Comparison of ENCODE assay signal across 9 cellular contexts in genomic region chr1:198903203-198903602, GRCh38.
A peak's percentile ranks its signal among the peaks of the same experiment; 100 is the strongest.
DNase-seq lines count a peak whose midpoint lies in the region; ATAC-seq and TF ChIP-seq lines count a peak whose summit lies in the region.
"Had no signal": no experiment of that assay in that cellular context is flagged by ENCODE, and none has a peak within 500 bp of the region (broad histone marks: within the 10 kb centered on the region; RNA-seq: fewer than 3 reads in every experiment).

No MANE protein-coding gene starts in this region.

- TF ChIP-seq CTCF in progenitor cell of endocrine pancreas (IDR thresholded peaks at IDR 0.05; ENCODE audit: unreplicated experiment): no peak

- H3K4me1 Mint-ChIP-seq in T-helper 2 cell treated with Interferon-gamma antibody and Interleukin-4, amounts not matched to agents 5 μg/mL and 100 μg/mL, for 36 hours (ENCODE audit: low read depth): peaks cover 42% of the 10 kb centered on the region
- H3K4me1 Mint-ChIP-seq in progenitor cell of endocrine pancreas (ENCODE audit: low read depth): peaks cover 13% of the 10 kb centered on the region

- H3K36me3 Mint-ChIP-seq in T-helper 2 cell treated with Interferon-gamma antibody and Interleukin-4, amounts not matched to agents 5 μg/mL and 100 μg/mL, for 36 hours (ENCODE audit: low read depth): peaks cover 55% of the 10 kb centered on the region
- H3K36me3 Mint-ChIP-seq in progenitor cell of endocrine pancreas (ENCODE audit: insufficient read depth): no peaks in the 10 kb centered on the region

- H3K27me3 Mint-ChIP-seq in T-helper 2 cell treated with Interferon-gamma antibody and Interleukin-4, amounts not matched to agents 5 μg/mL and 100 μg/mL, for 36 hours (ENCODE audit: low read depth): no peaks in the 10 kb centered on the region
- no peaks in the 10 kb centered on the region for H3K27me3 Mint-ChIP-seq in progenitor cell of endocrine pancreas
- H3K27me3 Mint-ChIP-seq: activated naive CD8-positive, alpha-beta T cell treated with anti-CD3 and anti-CD28 coated beads, Interleukin-2, amount 10 ng/mL, durations not matched to agents 7 days and 5 days had no signal

- intact Hi-C loops in left ventricle myocardium superior (cut with micrococcal nuclease): no loop called here

- no peak overlapping the region for H3K4me3 Mint-ChIP-seq in T-helper 2 cell treated with Interferon-gamma antibody and Interleukin-4, amounts not matched to agents 5 μg/mL and 100 μg/mL, for 36 hours
- no peak overlapping the region for H3K4me3 Mint-ChIP-seq in progenitor cell of endocrine pancreas (ENCODE audit: low read depth)
- H3K4me3 Mint-ChIP-seq: activated naive CD8-positive, alpha-beta T cell treated with anti-CD3 and anti-CD28 coated beads, Interleukin-2, amount 10 ng/mL, durations not matched to agents 7 days and 5 days had no signal

- H3K27ac Mint-ChIP-seq in T-helper 2 cell treated with Interferon-gamma antibody and Interleukin-4, amounts not matched to agents 5 μg/mL and 100 μg/mL, for 36 hours: peak overlapping the region; percentile 7
- H3K27ac Mint-ChIP-seq in progenitor cell of endocrine pancreas: peak overlapping the region; percentile 50
- H3K27ac Mint-ChIP-seq: activated naive CD8-positive, alpha-beta T cell treated with anti-CD3 and anti-CD28 coated beads, Interleukin-2, amount 10 ng/mL, durations not matched to agents 7 days and 5 days had no signal

- ATAC-seq in left ventricle myocardium superior: peak; percentile 39
- no peak for ATAC-seq in activated CD4-positive, CD25-positive, alpha-beta regulatory T cell treated with anti-CD3 and anti-CD28 coated beads, Interleukin-2, amount 50 U/mL, for 24 hours

- no peak for DNase-seq in T-helper 2 cell treated with Interferon-gamma antibody and Interleukin-4, amounts not matched to agents 5 μg/mL and 100 μg/mL, for 36 hours (ENCODE audit: low spot score)
- no peak for DNase-seq in T-helper 2 cell
- peak; percentile 30 for DNase-seq in SK-N-DZ (ENCODE audit: low spot score)
- peak; percentile 23 for DNase-seq in left ventricle myocardium superior
- no peak for DNase-seq in progenitor cell of endocrine pancreas (ENCODE audit: low spot score, unreplicated experiment)
- DNase-seq in COLO668 (lab: John Stamatoyannopoulos, UW; ENCODE audit: unreplicated experiment): no peak
- no peak for DNase-seq in COLO829 (ENCODE audit: low spot score)
- DNase-seq: activated naive CD8-positive, alpha-beta T cell treated with anti-CD3 and anti-CD28 coated beads, Interleukin-2, amount 10 ng/mL, durations not matched to agents 7 days and 5 days had no signal

- no peaks in the 10 kb centered on the region for H3K9me3 Mint-ChIP-seq in T-helper 2 cell treated with Interferon-gamma antibody and Interleukin-4, amounts not matched to agents 5 μg/mL and 100 μg/mL, for 36 hours
- no peaks in the 10 kb centered on the region for H3K9me3 Mint-ChIP-seq in progenitor cell of endocrine pancreas (ENCODE audit: low read depth)
- H3K9me3 Mint-ChIP-seq: activated naive CD8-positive, alpha-beta T cell treated with anti-CD3 and anti-CD28 coated beads, Interleukin-2, amount 10 ng/mL, durations not matched to agents 7 days and 5 days had no signal

Comparison
In these comparisons a context has a peak if more than half of its experiments do, and no peak if none do; other contexts are left out.
1. DNase-seq: peak in SK-N-DZ (single experiment) and left ventricle myocardium superior (single experiment); none in T-helper 2 cell treated with Interferon-gamma antibody and Interleukin-4, amounts not matched to agents 5 μg/mL and 100 μg/mL, for 36 hours (single experiment), T-helper 2 cell (0 of 5), progenitor cell of endocrine pancreas (single experiment), COLO668 (single experiment) and COLO829 (single experiment).